Comparison of ENCODE assay signal across 13 cellular contexts in the genomic region with DNA sequence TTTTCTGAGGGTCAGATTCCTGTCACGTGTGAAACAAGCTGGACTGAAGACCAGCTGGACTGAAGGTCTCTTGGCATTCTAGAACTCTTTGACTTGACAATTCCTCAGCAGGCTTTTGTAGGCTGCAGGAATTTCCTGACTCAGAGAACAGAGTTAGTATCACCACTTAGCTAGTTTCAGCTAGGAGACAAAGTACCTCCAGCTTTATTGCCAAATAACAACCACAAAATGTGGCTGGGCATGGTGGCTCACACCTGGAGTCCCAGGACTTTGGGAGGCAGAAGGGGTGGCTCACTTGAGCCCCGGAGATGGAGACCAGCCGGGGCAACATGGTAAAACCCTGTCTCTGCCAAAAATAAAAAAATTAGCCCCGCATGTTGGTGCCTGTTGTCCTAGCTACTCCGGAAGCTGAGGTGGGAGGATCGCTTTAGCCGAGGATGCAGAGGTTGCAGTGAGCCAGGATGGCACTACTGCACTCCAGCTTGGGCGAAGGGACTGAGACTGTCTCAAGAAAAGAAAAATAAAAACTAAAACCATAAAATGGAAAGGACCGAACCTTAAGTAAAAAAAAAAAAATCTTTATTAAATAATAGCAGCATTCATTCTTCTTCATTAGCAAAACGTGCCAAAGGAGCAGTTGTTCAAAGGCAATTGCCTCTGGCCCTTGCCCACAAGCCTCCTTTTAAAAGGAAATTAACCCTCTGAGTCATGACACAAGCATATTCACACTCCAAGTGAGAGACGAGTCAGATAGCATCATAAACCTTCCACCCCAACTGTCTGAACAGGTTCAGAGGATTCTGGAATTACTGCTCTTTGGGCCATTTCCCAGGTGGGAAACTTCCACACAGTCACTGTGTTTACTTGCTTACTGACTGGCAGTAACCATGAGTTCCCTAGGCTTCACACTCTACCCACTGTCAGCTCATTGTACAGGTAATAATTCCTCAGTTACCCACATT.
DNase-seq lines count a peak whose midpoint lies in the region; ATAC-seq, FAIRE-seq and TF ChIP-seq lines count a peak whose summit lies in the region.
"Had no signal": no experiment of that assay in that cellular context is flagged by ENCODE, and none has a peak within 500 bp of the region (broad histone marks: within the 10 kb centered on the region; RNA-seq: fewer than 3 reads in every experiment).

No MANE protein-coding gene starts in this region.

- H3K4me1 ChIP-seq in K562 (replicated peaks in 1 of 2; ENCODE audit: control insufficient read depth in 2 of 2, insufficient read depth in 2 of 2, low read length in 2 of 2), result peaks cover 0 to 8% of the 10 kb centered on the region in 2 experiments; a peak in 1 of 5 replicates

- in situ Hi-C loops in K562 (cut with MboI), result no loop called here

- H3K4me3 ChIP-seq in K562, result no peak overlapping the region

- TF ChIP-seq CTCF in K562 (IDR thresholded peaks at IDR 0.05 in 2 of 3, conservative IDR thresholded peaks at IDR 0.05 in 1 of 3; ENCODE audit: insufficient read depth in 2 of 3, low read depth in 1 of 3, low read length in 3 of 3), result no peak

- H2AFZ ChIP-seq in K562 (ENCODE audit: low read depth, low read length), result peak overlapping the region; percentile 37

- no peak for TF ChIP-seq POLR2A in K562 (conservative IDR thresholded peaks at IDR 0.05)
- TF ChIP-seq POLR2A in erythroblast (IDR thresholded peaks at IDR 0.05; ENCODE audit: low read length), result no peak

- DNase-seq in NCI-H1417 (lab: John Stamatoyannopoulos, UW) (peak in 2 of 3 experiments; percentile 33 to 67), NCI-H1417 treated with DMSO at 0.1 percent for 48 hours (lab: John Stamatoyannopoulos, UW) (no peak), LHCN-M2 (ENCODE audit: low read depth) (peak; percentile 62), K562 (ENCODE audit: extremely low read depth in 1 of 4, low spot score in 3 of 4) (no peak), left kidney (ENCODE audit: low read depth, low spot score) (peak; percentile 31), erythroblast (lab: John Stamatoyannopoulos, UW) (no peak)
- DNase-seq: 8988T; effector memory CD4-positive, alpha-beta T cell; NCI-H446; SHP77 treated with DMSO at 0.1 percent for 48 hours had no signal

- TF ChIP-seq RAD21 in K562 (CRISPR knock-in tag; conservative IDR thresholded peaks at IDR 0.05 in 1 of 2, IDR thresholded peaks at IDR 0.05 in 1 of 2), result no peak

- POLR2A ChIA-PET in K562 (lab: Yijun Ruan, JAX), result no interaction called here

- H3K36me3 ChIP-seq in K562 (ENCODE audit: control insufficient read depth, insufficient read depth, low read length), result no peaks in the 10 kb centered on the region
- H3K36me3 ChIP-seq: neutrophil had no signal

- ATAC-seq in K562 (peak; percentile 46; the same call in 2 of the 3 replicates), HG03439 (IDR thresholded peaks at IDR 0.05; ENCODE audit: unreplicated experiment) (no peak), HG03460 (IDR thresholded peaks at IDR 0.05; ENCODE audit: unreplicated experiment) (no peak)

- no peaks in the 10 kb centered on the region for H3K79me2 ChIP-seq in K562 (ENCODE audit: control insufficient read depth, insufficient read depth, low read length)

- H3K27me3 ChIP-seq in K562 (ENCODE audit: control insufficient read depth in 2 of 2, insufficient read depth in 2 of 2, low read length in 2 of 2), result no peaks in the 10 kb centered on the region
- H3K27me3 ChIP-seq: neutrophil had no signal

- CTCF ChIA-PET in K562 (lab: Yijun Ruan, JAX; ENCODE audit: low intra/inter-chr PET ratio), result interaction anchor here (0.6 kb wide), 1 partner anchor 33 kb away, joined by 5 read pairs; no protein-coding TSS in a partner anchor

- TF ChIP-seq EP300 in K562 (IDR thresholded peaks at IDR 0.05; ENCODE audit: low read length), result no peak

- no peak overlapping the region for H3K27ac ChIP-seq in K562 (ENCODE audit: extremely low read depth, low read depth, low read length)
- H3K27ac ChIP-seq: neutrophil had no signal

- H3K9me3 ChIP-seq in K562 (replicated peaks; ENCODE audit: control insufficient read depth, insufficient read depth, low read depth, low read length), result no peaks in the 10 kb centered on the region
- H3K9me3 ChIP-seq: neutrophil had no signal

- 33% methylated on average over 11 of the region's 11 CpGs for WGBS in K562 (ENCODE audit: insufficient coverage, low coverage, missing lambda C conversion rate)

- no peaks in the 10 kb centered on the region for H3K9me1 ChIP-seq in K562 (ENCODE audit: control insufficient read depth, insufficient read depth, low read length)

- H3K9ac ChIP-seq in K562 (ENCODE audit: insufficient read depth in 1 of 2, low read depth in 2 of 2, low read length in 2 of 2), result 0 out of 4 replicates have a peak overlapping the region, but pooled peaks of 1 of the 2 experiments have one; percentile 12

- intact Hi-C loops in K562 (cut with micrococcal nuclease), result no loop called here

- peak; percentile 69 for FAIRE-seq in K562 (lab: Jason Lieb, UNC)

- no peaks in the 10 kb centered on the region for H4K20me1 ChIP-seq in K562 (replicated peaks; ENCODE audit: control insufficient read depth, insufficient read depth, low read length)

- BruUV-seq in K562 (replicated peaks; lab: Mats Ljungman, UMichigan), result no TSS peak

- H3K4me2 ChIP-seq in K562 (ENCODE audit: insufficient read depth, low read length), result no peak overlapping the region

TF ChIP-seq in K562, 482 proteins besides CTCF, POLR2A, EP300 and RAD21:
- TF ChIP-seq NCOA2 (IDR thresholded peaks at IDR 0.05; ENCODE audit: partially characterized antibody in 2 of 2), result no peak
- 0 out of 2 replicates have a peak, but pooled peaks have one; percentile 10 for TF ChIP-seq NFE2 (IDR thresholded peaks at IDR 0.05; ENCODE audit: low read depth)
- TF ChIP-seq MYC (IDR thresholded peaks at IDR 0.05; ENCODE audit: low read depth, low read length), result no peak
- TF ChIP-seq MYC (CRISPR knock-in tag; IDR thresholded peaks at IDR 0.05; ENCODE audit: borderline replicate concordance, low read depth), result no peak
- no peak for TF ChIP-seq ZNF3 (CRISPR knock-in tag; IDR thresholded peaks at IDR 0.05)
- peak; percentile 45; the same call in 1 of the 2 replicates for TF ChIP-seq FOSL1 (tag; conservative IDR thresholded peaks at IDR 0.05)
- peak; percentile 33; the same call in 1 of the 2 replicates for TF ChIP-seq JUND (IDR thresholded peaks at IDR 0.05; ENCODE audit: borderline replicate concordance, low read depth, low read length)
- TF ChIP-seq JUND (tag; IDR thresholded peaks at IDR 0.05; ENCODE audit: borderline replicate concordance, low read depth, low read length), result no peak

Comparison
In these comparisons a context has a peak if more than half of its experiments do, and no peak if none do; other contexts are left out.
1. DNase-seq: peak in NCI-H1417 (2 of 3), LHCN-M2 (single experiment) and left kidney (single experiment); none in NCI-H1417 treated with DMSO at 0.1 percent for 48 hours (single experiment), K562 (0 of 4) and erythroblast (0 of 2).